Comparison of ENCODE assay signal across 8 cellular contexts in genomic region chr17:56979091-56979480, GRCh38. TPM values are rescaled to one million over a fixed set of nuclear protein-coding genes. Genes with fewer than 3 reads are reported as not detected.
DNase-seq lines count a peak whose midpoint lies in the region; ATAC-seq, FAIRE-seq and TF ChIP-seq lines count a peak whose summit lies in the region.

No MANE protein-coding gene starts in this region.

- no peaks in the 10 kb centered on the region for H3K9me3 Mint-ChIP-seq in MCF 10A (ENCODE audit: unreplicated experiment)

- no peak for TF ChIP-seq CTCF in GM06990 (IDR thresholded peaks at IDR 0.05; ENCODE audit: insufficient read depth, low read length, poor library complexity, severe bottlenecking)
- TF ChIP-seq CTCF in MCF 10A (IDR thresholded peaks at IDR 0.05; ENCODE audit: unreplicated experiment): no peak
- no peak for TF ChIP-seq CTCF in body of pancreas (IDR thresholded peaks at IDR 0.05)

- H3K4me1 ChIP-seq in neuronal stem cell (ENCODE audit: control insufficient read depth in 2 of 2, insufficient read depth in 1 of 2, low read depth in 1 of 2, low read length in 2 of 2) (peaks cover 11 to 23% of the 10 kb centered on the region in 2 donors), body of pancreas (peaks cover 11% of the 10 kb centered on the region)

- no peak overlapping the region for H3K14ac ChIP-seq in neuronal stem cell (ENCODE audit: low read length)

- no peak overlapping the region for H4K8ac ChIP-seq in neuronal stem cell (ENCODE audit: low read depth, low read length)

- no peak overlapping the region for H2AK5ac ChIP-seq in neuronal stem cell (ENCODE audit: low read depth, low read length)

- H3K36me3 ChIP-seq in GM06990 (ENCODE audit: control insufficient read depth, insufficient read depth, low read length) (peaks cover 6% of the 10 kb centered on the region), neuronal stem cell (replicated peaks in 1 of 2; ENCODE audit: control insufficient read depth in 2 of 2, insufficient read depth in 2 of 2, low read length in 2 of 2) (no peaks in the 10 kb centered on the region), body of pancreas (replicated peaks in 1 of 2; ENCODE audit: insufficient read depth in 1 of 2, low read depth in 2 of 2) (no peaks in the 10 kb centered on the region)

- peak overlapping the region; percentile 34 for H3K27ac Mint-ChIP-seq in MCF 10A (ENCODE audit: low read depth, unreplicated experiment)

- no peak for FAIRE-seq in GM12891 (lab: Jason Lieb, UNC)

- H3K23ac ChIP-seq in neuronal stem cell (ENCODE audit: low read depth, low read length, poor library complexity): no peak overlapping the region

- no TSS peak for BruUV-seq in MCF 10A (replicated peaks; lab: Mats Ljungman, UMichigan)

- no peak overlapping the region for H2BK5ac ChIP-seq in neuronal stem cell (ENCODE audit: low read length)

- intact Hi-C loops in MCF 10A (cut with micrococcal nuclease): no loop called here
- intact Hi-C loops in body of pancreas (cut with DNase I): no loop called here

- no CpG with 5 or more reads among the region's 3 CpGs for WGBS in neuronal stem cell (ENCODE audit: extremely low coverage in 2 of 2, insufficient read length in 2 of 2, insufficient replicate concordance in 1 of 2), 2 donors
- 39 to 40% methylated on average over 3 of the region's 3 CpGs for WGBS in body of pancreas, 2 donors

- H3K4me3 Mint-ChIP-seq in MCF 10A (ENCODE audit: unreplicated experiment): peak overlapping the region; percentile 73

- H3K36me3 Mint-ChIP-seq in MCF 10A (ENCODE audit: insufficient read depth, unreplicated experiment): peaks cover 8% of the 10 kb centered on the region

- no peaks in the 10 kb centered on the region for H3K79me1 ChIP-seq in neuronal stem cell (ENCODE audit: low read depth, low read length)

- H3K27ac ChIP-seq in neuronal stem cell (replicated peaks; ENCODE audit: low read length) (no peak overlapping the region), body of pancreas (peak overlapping the region in 1 of 4 donors; percentile 75)

- DNase-seq in GM06990 (ENCODE audit: extremely low read depth, insufficient read length) (no peak), MCF 10A (ENCODE audit: unreplicated experiment) (no peak), neuronal stem cell (ENCODE audit: low spot score) (no peak), GM12891 (ENCODE audit: insufficient read length, low spot score) (no peak), body of pancreas (no peak), NCI-H2107 (lab: John Stamatoyannopoulos, UW) (no peak), NCI-H446 treated with DMSO at 0.1 percent for 48 hours (lab: John Stamatoyannopoulos, UW) (no peak)

- POLR2A ChIA-PET in MCF 10A (lab: Yijun Ruan, JAX): interaction anchor here (0.7 to 6.2 kb wide), 23 partner anchors 8 to 1436 kb away, joined by 3 to 77 read pairs (median 4); partner anchors contain the start of genes AKAP1, C17orf67, COIL and DGKE

- no peak for TF ChIP-seq POLR2A in GM12891 (IDR thresholded peaks at IDR 0.05; ENCODE audit: low read depth, low read length)
- no peak for TF ChIP-seq POLR2A in body of pancreas (IDR thresholded peaks at IDR 0.05)

- H2BK15ac ChIP-seq in neuronal stem cell (ENCODE audit: low read length): no peak overlapping the region

- H2BK12ac ChIP-seq in neuronal stem cell (ENCODE audit: low read length): no peak overlapping the region

- H3K27me3 ChIP-seq in GM06990 (replicated peaks; ENCODE audit: control insufficient read depth, insufficient read depth, low read length) (no peaks in the 10 kb centered on the region), neuronal stem cell (ENCODE audit: control insufficient read depth in 3 of 3, insufficient read depth in 3 of 3, low read depth in 1 of 3, low read length in 3 of 3) (peaks cover 0 to 4% (median 0%) of the 10 kb centered on the region in 3 experiments), body of pancreas (no peaks in the 10 kb centered on the region)

- no peak overlapping the region for H2BK120ac ChIP-seq in neuronal stem cell (ENCODE audit: low read depth, low read length)

- H3K9me3 ChIP-seq in neuronal stem cell (replicated peaks in 1 of 2; ENCODE audit: control insufficient read depth in 2 of 2, insufficient read depth in 1 of 2, low read depth in 1 of 2, low read length in 2 of 2) (peaks cover 0 to 2% of the 10 kb centered on the region in 2 donors), body of pancreas (no peaks in the 10 kb centered on the region)

- H3K9ac ChIP-seq in neuronal stem cell (ENCODE audit: low read depth, low read length, poor library complexity): no peak overlapping the region

- H3K4me3 ChIP-seq in GM06990 (replicated peaks; ENCODE audit: low read depth, low read length) (peak overlapping the region; percentile 86), neuronal stem cell (ENCODE audit: low read length in 2 of 2) (peak overlapping the region in 1 of 2 donors; percentile 60), body of pancreas (no peak overlapping the region)

- H4K91ac ChIP-seq in neuronal stem cell (ENCODE audit: low read depth, low read length, poor library complexity): no peak overlapping the region

- peak overlapping the region; percentile 20 for H3K18ac ChIP-seq in neuronal stem cell (ENCODE audit: low read length)

- CTCF ChIA-PET in MCF 10A (lab: Yijun Ruan, JAX): interaction anchor here (0.7 to 1.6 kb wide), 6 partner anchors 14 to 128 kb away, joined by 3 to 8 read pairs (median 4); no protein-coding TSS in a partner anchor

- H2AFZ ChIP-seq in neuronal stem cell (ENCODE audit: low read length): peak overlapping the region; percentile 93

- H3K4me2 ChIP-seq in neuronal stem cell (ENCODE audit: insufficient read depth, low read length, poor library complexity, severe bottlenecking): no peak overlapping the region

- ATAC-seq in HG03135 (IDR thresholded peaks at IDR 0.05; ENCODE audit: unreplicated experiment) (peak; percentile 20), body of pancreas (no peak)

- H3K4me1 Mint-ChIP-seq in MCF 10A (ENCODE audit: insufficient read depth, unreplicated experiment): peaks cover 31% of the 10 kb centered on the region

- no peak overlapping the region for H3K4ac ChIP-seq in neuronal stem cell (ENCODE audit: low read length)

- no peaks in the 10 kb centered on the region for H3K27me3 Mint-ChIP-seq in MCF 10A (ENCODE audit: insufficient read depth, unreplicated experiment)

TF ChIP-seq in GM12891, 5 proteins besides CTCF, POLR2A, EP300 and RAD21:
- no peak for TF ChIP-seq POU2F2 (IDR thresholded peaks at IDR 0.05; ENCODE audit: low read depth, low read length)
- TF ChIP-seq TAF1 (IDR thresholded peaks at IDR 0.05; ENCODE audit: low read depth, low read length): no peak
- no peak for TF ChIP-seq POLR2AphosphoS5 (IDR thresholded peaks at IDR 0.05; ENCODE audit: low read depth, low read length)
- TF ChIP-seq SPI1 (IDR thresholded peaks at IDR 0.05; ENCODE audit: low read depth, low read length): no peak
- TF ChIP-seq PAX5 (IDR thresholded peaks at IDR 0.05; ENCODE audit: insufficient read depth, low read length, severe bottlenecking): no peak

RNA-seq across cellular contexts. Expression of gene SCPEP1, which starts 1.2 kb away (rescaled TPM):
- total RNA-seq in MCF 10A (2022) (39.2 and 51.4 TPM in 2 replicates), body of pancreas (10 to 100 TPM; 27.0 to 57.7 TPM)
- 22.2 TPM for polyA plus RNA-seq in neuronal stem cell (2013, experiment 1 of 2)
- 22.7 TPM for polyA plus RNA-seq in neuronal stem cell (2013, experiment 2 of 2)
- 25.2 TPM for polyA plus RNA-seq in GM12891 (2012; ENCODE audit: low read depth, missing spikeins)

RNA-seq across cellular contexts. Expression of gene COIL, which starts 18.2 kb away (rescaled TPM):
- total RNA-seq in MCF 10A (2022) (15.4 and 17.2 TPM in 2 replicates), body of pancreas (1 to 10 TPM; 4.6 to 7.8 TPM)
- 21.0 TPM for polyA plus RNA-seq in neuronal stem cell (2013, experiment 1 of 2)
- 21.7 TPM for polyA plus RNA-seq in neuronal stem cell (2013, experiment 2 of 2)
- 13.4 TPM for polyA plus RNA-seq in GM12891 (2012; ENCODE audit: low read depth, missing spikeins)
